Comparison of ENCODE assay signal across 22 cellular contexts in the genomic region with DNA sequence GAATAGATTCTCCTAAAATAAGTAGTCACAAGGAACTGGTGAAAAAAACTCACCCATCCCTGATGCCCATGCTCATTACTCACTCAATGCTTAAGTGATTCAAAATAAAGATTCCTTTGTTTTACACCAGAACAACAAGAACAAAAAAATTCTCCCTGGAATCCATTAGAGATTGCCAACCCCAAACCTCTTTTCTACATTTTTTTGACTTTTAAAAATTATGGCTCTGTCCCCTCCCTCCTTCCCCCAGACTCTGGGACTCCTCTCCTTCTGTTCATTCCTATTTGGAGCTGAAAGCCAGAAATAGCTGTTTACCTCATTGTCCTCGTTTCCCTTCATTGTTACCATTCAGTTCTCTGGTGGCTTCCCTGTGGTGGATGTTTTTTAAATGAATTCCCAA.
A peak's percentile ranks its signal among the peaks of the same experiment; 100 is the strongest.
DNase-seq lines count a peak whose midpoint lies in the region; ATAC-seq and TF ChIP-seq lines count a peak whose summit lies in the region.
"Had no signal": no experiment of that assay in that cellular context is flagged by ENCODE, and none has a peak within 500 bp of the region (broad histone marks: within the 10 kb centered on the region; RNA-seq: fewer than 3 reads in every experiment).

No MANE protein-coding gene starts in this region.

- ATAC-seq in GM19023 (IDR thresholded peaks at IDR 0.05; ENCODE audit: unreplicated experiment): no peak
- ATAC-seq: body of pancreas; CD8-positive, alpha-beta T cell; HepG2 had no signal

- H3K4me3 ChIP-seq in AG10803 (ENCODE audit: low read length): no peak overlapping the region
- H3K4me3 ChIP-seq: body of pancreas, hepatocyte, vagina had no signal

- DNase-seq in AG10803 (ENCODE audit: low read depth) (peak; percentile 38), M059J (ENCODE audit: low read depth) (peak; percentile 57), dermis blood vessel endothelial cell (peak; percentile 79), medulla oblongata (ENCODE audit: extremely low spot score) (peak; percentile 69), GM19240 (ENCODE audit: insufficient read length, low spot score) (no peak), dedifferentiated amniotic fluid mesenchymal stem cell (ENCODE audit: extremely low spot score) (no peak), NCI-H2196 treated with DMSO at 0.1 percent for 48 hours (lab: John Stamatoyannopoulos, UW; ENCODE audit: unreplicated experiment) (no peak)
- DNase-seq: ACHN; activated CD4-positive, alpha-beta T cell treated with anti-CD3 and anti-CD28 coated beads, Interleukin-2, amount 50 U/mL, for 1 hour; activated naive CD4-positive, alpha-beta T cell treated with anti-CD3 and anti-CD28 coated beads, Interleukin-2, amount 10 ng/mL, durations not matched to agents 7 days and 5 days; activated T-cell treated with anti-CD3 and anti-CD28 coated beads, Interleukin-2, amount 50 U/mL, for 1 hour; body of pancreas; CD8-positive, alpha-beta T cell; EL; kidney; NCI-H2029 treated with DMSO at 0.1 percent for 48 hours; NCI-H748 treated with DMSO at 0.1 percent for 48 hours; SW 1271 had no signal

- TF ChIP-seq CTCF in AG10803 (conservative IDR thresholded peaks at IDR 0.05; ENCODE audit: low read length): no peak

Comparison
In these comparisons a context has a peak if more than half of its experiments do, and no peak if none do; other contexts are left out.
1. DNase-seq: peak in AG10803 (single experiment), M059J (single experiment), dermis blood vessel endothelial cell (single experiment) and medulla oblongata (single experiment); none in GM19240 (single experiment), dedifferentiated amniotic fluid mesenchymal stem cell (single experiment) and NCI-H2196 treated with DMSO at 0.1 percent for 48 hours (single experiment).